8 cellular contexts compared by ENCODE assay signal in genomic region chr3:69080233-69080644, GRCh38. TPM values are rescaled to one million over a fixed set of nuclear protein-coding genes. Genes with fewer than 3 reads are reported as not detected.
A peak's percentile ranks its signal among the peaks of the same experiment; 100 is the strongest.
DNase-seq lines count a peak whose midpoint lies in the region; ATAC-seq and TF ChIP-seq lines count a peak whose summit lies in the region.

TSS of gene UBA3 (minus strand) at chr3:69080365. CDS start at chr3:69080353, 12 bp downstream.

- TF ChIP-seq POLR2A in Raji (IDR thresholded peaks at IDR 0.05; ENCODE audit: insufficient read depth, low read depth, low read length): peak; percentile 82

- peaks cover 1% of the 10 kb centered on the region for H3K27me3 Mint-ChIP-seq in nephron progenitor cell (ENCODE audit: low read depth, poor library complexity)
- H3K27me3 Mint-ChIP-seq in stimulated activated naive CD8-positive, alpha-beta T cell treated with anti-CD3 and anti-CD28 coated beads, Interleukin-15, Interleukin-2, amounts not matched to agents 100 ng/mL and 50 ng/mL, for 24 hours: no peaks in the 10 kb centered on the region

- peak within 1 kb of the TSS; percentile 90 for H3K4me3 Mint-ChIP-seq in nephron progenitor cell
- peak within 1 kb of the TSS; percentile 86 for H3K4me3 Mint-ChIP-seq in stimulated activated naive CD8-positive, alpha-beta T cell treated with anti-CD3 and anti-CD28 coated beads, Interleukin-15, Interleukin-2, amounts not matched to agents 100 ng/mL and 50 ng/mL, for 24 hours

- peak; percentile 44 for DNase-seq in DMS79 treated with DMSO at 0.1 percent for 48 hours (lab: John Stamatoyannopoulos, UW)
- DNase-seq in LHCN-M2 (ENCODE audit: low read depth): peak; percentile 79
- peak; percentile 88 for DNase-seq in activated effector memory CD4-positive, alpha-beta T cell treated with Interleukin-2 at 50 U/mL for 16 hours
- DNase-seq in fibroblast of the conjunctiva (ENCODE audit: low read depth): peak; percentile 73
- DNase-seq in nephron progenitor cell: peak; percentile 91

- peaks cover 21% of the 10 kb centered on the region for H3K36me3 Mint-ChIP-seq in nephron progenitor cell (ENCODE audit: low read depth)
- peaks cover 21% of the 10 kb centered on the region for H3K36me3 Mint-ChIP-seq in stimulated activated naive CD8-positive, alpha-beta T cell treated with anti-CD3 and anti-CD28 coated beads, Interleukin-15, Interleukin-2, amounts not matched to agents 100 ng/mL and 50 ng/mL, for 24 hours (ENCODE audit: low read depth)

- peak within 1 kb of the TSS; percentile 65 for H3K27ac Mint-ChIP-seq in nephron progenitor cell
- H3K27ac Mint-ChIP-seq in stimulated activated naive CD8-positive, alpha-beta T cell treated with anti-CD3 and anti-CD28 coated beads, Interleukin-15, Interleukin-2, amounts not matched to agents 100 ng/mL and 50 ng/mL, for 24 hours: peak within 1 kb of the TSS; percentile 98

- no peak for TF ChIP-seq CTCF in nephron progenitor cell (IDR thresholded peaks at IDR 0.05)

- ATAC-seq in GM21825 (IDR thresholded peaks at IDR 0.05; ENCODE audit: unreplicated experiment): peak; percentile 46

- H3K4me1 Mint-ChIP-seq in nephron progenitor cell: peaks cover 70% of the 10 kb centered on the region
- H3K4me1 Mint-ChIP-seq in stimulated activated naive CD8-positive, alpha-beta T cell treated with anti-CD3 and anti-CD28 coated beads, Interleukin-15, Interleukin-2, amounts not matched to agents 100 ng/mL and 50 ng/mL, for 24 hours (ENCODE audit: low read depth): peaks cover 68% of the 10 kb centered on the region

- H3K9me3 Mint-ChIP-seq in nephron progenitor cell: no peaks in the 10 kb centered on the region
- no peaks in the 10 kb centered on the region for H3K9me3 Mint-ChIP-seq in stimulated activated naive CD8-positive, alpha-beta T cell treated with anti-CD3 and anti-CD28 coated beads, Interleukin-15, Interleukin-2, amounts not matched to agents 100 ng/mL and 50 ng/mL, for 24 hours

RNA-seq across cellular contexts. Expression of gene UBA3, which starts in this region (rescaled TPM):
- 72.5 and 79.7 TPM in 2 replicates for total RNA-seq in LHCN-M2 (2014; rRNA removed)
- 36.9 TPM for polyA plus RNA-seq in LHCN-M2 (2012)

Comparison
In these comparisons a context has a peak if more than half of its experiments do, and no peak if none do; other contexts are left out.
1. Peak in every context shown above with its lines: DNase-seq and ATAC-seq.